Comparison of ENCODE assay signal across 1 cellular context in the genomic region with DNA sequence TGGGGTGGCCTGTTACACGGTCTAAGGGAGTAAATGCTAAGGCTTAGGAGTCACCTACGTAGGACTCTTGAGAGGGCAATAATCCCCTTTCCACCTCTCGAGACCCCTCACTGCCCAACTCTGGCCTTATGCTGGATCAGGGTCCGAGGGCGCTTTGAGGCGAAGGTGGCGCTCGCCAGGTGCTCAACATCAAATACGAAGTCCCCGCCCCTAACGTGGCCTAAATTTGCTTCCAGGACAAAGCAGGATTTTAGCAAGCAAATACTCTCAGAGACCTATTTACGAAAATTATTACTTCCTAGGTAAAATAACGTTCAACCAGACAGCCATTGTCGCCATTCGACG.
TF ChIP-seq lines count a peak whose summit lies in the region.

No MANE protein-coding gene starts in this region.

TF ChIP-seq in HepG2, 621 proteins besides CTCF, POLR2A, EP300 and RAD21 (continued from another document and continues in another):
- TF ChIP-seq ZBTB43 (CRISPR knock-in tag; conservative IDR thresholded peaks at IDR 0.05) (0 out of 2 replicates have a peak, but pooled peaks have one; percentile 37), BRCA1 (CRISPR knock-in tag; IDR thresholded peaks at IDR 0.05) (no peak), RBFOX2 (IDR thresholded peaks at IDR 0.05; ENCODE audit: low read depth, low read length) (peak; percentile 14; the same call in 1 of the 2 replicates), SRF (IDR thresholded peaks at IDR 0.05; ENCODE audit: low read depth, low read length) (no peak), ZNF276 (CRISPR knock-in tag; IDR thresholded peaks at IDR 0.05; ENCODE audit: low read depth) (no peak), USF2 (IDR thresholded peaks at IDR 0.05; ENCODE audit: low read depth, low read length) (no peak), USF2 (CRISPR knock-in tag; IDR thresholded peaks at IDR 0.05; ENCODE audit: borderline replicate concordance) (0 out of 2 replicates have a peak, but pooled peaks have one; percentile 26), ZNF83 (CRISPR knock-in tag; IDR thresholded peaks at IDR 0.05; ENCODE audit: borderline replicate concordance) (no peak), GFI1 (CRISPR knock-in tag; IDR thresholded peaks at IDR 0.05; ENCODE audit: borderline replicate concordance) (no peak), ISL2 (CRISPR knock-in tag; IDR thresholded peaks at IDR 0.05) (no peak), MIER2 (CRISPR knock-in tag; IDR thresholded peaks at IDR 0.05) (no peak), HMG20A (CRISPR knock-in tag; IDR thresholded peaks at IDR 0.05; ENCODE audit: borderline replicate concordance) (no peak; the same call in 1 of the 2 replicates), KDM5A (IDR thresholded peaks at IDR 0.05; ENCODE audit: borderline replicate concordance, low read length) (no peak), ZNF501 (CRISPR knock-in tag; IDR thresholded peaks at IDR 0.05) (no peak), MTF1 (CRISPR knock-in tag; IDR thresholded peaks at IDR 0.05) (no peak), ZNF652 (CRISPR knock-in tag; IDR thresholded peaks at IDR 0.05; ENCODE audit: borderline replicate concordance, low read depth) (no peak), GLI4 (CRISPR knock-in tag; IDR thresholded peaks at IDR 0.05; ENCODE audit: borderline replicate concordance) (no peak), ZFP91 (CRISPR knock-in tag; IDR thresholded peaks at IDR 0.05; ENCODE audit: borderline replicate concordance) (peak; percentile 28; the same call in 1 of the 2 replicates), TBP (CRISPR knock-in tag; IDR thresholded peaks at IDR 0.05) (no peak), PRMT3 (CRISPR knock-in tag; IDR thresholded peaks at IDR 0.05; ENCODE audit: borderline replicate concordance, low read depth) (no peak), YEATS4 (CRISPR knock-in tag; IDR thresholded peaks at IDR 0.05; ENCODE audit: borderline replicate concordance) (no peak), KLF9 (CRISPR knock-in tag; IDR thresholded peaks at IDR 0.05; ENCODE audit: low read depth) (0 out of 2 replicates have a peak, but pooled peaks have one; percentile 42), GATAD1 (CRISPR knock-in tag; IDR thresholded peaks at IDR 0.05) (no peak), ZNF563 (CRISPR knock-in tag; IDR thresholded peaks at IDR 0.05) (no peak), ZNF577 (CRISPR knock-in tag; IDR thresholded peaks at IDR 0.05; ENCODE audit: borderline replicate concordance, low read depth) (no peak; the same call in 1 of the 2 replicates)
- TF ChIP-seq, protein P1, sequence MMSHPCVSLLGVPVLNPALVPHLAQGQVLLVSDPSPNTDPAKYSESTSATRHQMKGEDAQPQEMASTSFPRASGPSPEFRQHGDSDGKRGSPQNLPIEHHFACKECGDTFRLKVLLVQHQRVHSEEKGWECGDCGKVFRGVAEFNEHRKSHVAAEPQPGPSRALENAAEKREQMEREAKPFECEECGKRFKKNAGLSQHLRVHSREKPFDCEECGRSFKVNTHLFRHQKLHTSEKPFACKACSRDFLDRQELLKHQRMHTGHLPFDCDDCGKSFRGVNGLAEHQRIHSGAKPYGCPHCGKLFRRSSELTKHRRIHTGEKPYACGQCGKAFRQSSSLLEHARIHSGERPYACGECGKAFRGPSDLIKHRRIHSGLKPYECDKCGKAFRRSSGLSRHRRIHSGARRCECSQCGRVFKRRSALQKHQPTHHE (CRISPR knock-in tag; IDR thresholded peaks at IDR 0.05; ENCODE audit: borderline replicate concordance): no peak
- TF ChIP-seq, protein P2, sequence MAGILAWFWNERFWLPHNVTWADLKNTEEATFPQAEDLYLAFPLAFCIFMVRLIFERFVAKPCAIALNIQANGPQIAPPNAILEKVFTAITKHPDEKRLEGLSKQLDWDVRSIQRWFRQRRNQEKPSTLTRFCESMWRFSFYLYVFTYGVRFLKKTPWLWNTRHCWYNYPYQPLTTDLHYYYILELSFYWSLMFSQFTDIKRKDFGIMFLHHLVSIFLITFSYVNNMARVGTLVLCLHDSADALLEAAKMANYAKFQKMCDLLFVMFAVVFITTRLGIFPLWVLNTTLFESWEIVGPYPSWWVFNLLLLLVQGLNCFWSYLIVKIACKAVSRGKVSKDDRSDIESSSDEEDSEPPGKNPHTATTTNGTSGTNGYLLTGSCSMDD (CRISPR knock-in tag; IDR thresholded peaks at IDR 0.05): no peak
- TF ChIP-seq, protein P3, sequence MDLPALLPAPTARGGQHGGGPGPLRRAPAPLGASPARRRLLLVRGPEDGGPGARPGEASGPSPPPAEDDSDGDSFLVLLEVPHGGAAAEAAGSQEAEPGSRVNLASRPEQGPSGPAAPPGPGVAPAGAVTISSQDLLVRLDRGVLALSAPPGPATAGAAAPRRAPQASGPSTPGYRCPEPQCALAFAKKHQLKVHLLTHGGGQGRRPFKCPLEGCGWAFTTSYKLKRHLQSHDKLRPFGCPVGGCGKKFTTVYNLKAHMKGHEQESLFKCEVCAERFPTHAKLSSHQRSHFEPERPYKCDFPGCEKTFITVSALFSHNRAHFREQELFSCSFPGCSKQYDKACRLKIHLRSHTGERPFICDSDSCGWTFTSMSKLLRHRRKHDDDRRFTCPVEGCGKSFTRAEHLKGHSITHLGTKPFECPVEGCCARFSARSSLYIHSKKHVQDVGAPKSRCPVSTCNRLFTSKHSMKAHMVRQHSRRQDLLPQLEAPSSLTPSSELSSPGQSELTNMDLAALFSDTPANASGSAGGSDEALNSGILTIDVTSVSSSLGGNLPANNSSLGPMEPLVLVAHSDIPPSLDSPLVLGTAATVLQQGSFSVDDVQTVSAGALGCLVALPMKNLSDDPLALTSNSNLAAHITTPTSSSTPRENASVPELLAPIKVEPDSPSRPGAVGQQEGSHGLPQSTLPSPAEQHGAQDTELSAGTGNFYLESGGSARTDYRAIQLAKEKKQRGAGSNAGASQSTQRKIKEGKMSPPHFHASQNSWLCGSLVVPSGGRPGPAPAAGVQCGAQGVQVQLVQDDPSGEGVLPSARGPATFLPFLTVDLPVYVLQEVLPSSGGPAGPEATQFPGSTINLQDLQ (CRISPR knock-in tag; IDR thresholded peaks at IDR 0.05): no peak; the same call in 1 of the 2 replicates
- TF ChIP-seq, protein P4, sequence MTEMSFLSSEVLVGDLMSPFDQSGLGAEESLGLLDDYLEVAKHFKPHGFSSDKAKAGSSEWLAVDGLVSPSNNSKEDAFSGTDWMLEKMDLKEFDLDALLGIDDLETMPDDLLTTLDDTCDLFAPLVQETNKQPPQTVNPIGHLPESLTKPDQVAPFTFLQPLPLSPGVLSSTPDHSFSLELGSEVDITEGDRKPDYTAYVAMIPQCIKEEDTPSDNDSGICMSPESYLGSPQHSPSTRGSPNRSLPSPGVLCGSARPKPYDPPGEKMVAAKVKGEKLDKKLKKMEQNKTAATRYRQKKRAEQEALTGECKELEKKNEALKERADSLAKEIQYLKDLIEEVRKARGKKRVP (CRISPR knock-in tag; IDR thresholded peaks at IDR 0.05): no peak
- TF ChIP-seq, protein P5, sequence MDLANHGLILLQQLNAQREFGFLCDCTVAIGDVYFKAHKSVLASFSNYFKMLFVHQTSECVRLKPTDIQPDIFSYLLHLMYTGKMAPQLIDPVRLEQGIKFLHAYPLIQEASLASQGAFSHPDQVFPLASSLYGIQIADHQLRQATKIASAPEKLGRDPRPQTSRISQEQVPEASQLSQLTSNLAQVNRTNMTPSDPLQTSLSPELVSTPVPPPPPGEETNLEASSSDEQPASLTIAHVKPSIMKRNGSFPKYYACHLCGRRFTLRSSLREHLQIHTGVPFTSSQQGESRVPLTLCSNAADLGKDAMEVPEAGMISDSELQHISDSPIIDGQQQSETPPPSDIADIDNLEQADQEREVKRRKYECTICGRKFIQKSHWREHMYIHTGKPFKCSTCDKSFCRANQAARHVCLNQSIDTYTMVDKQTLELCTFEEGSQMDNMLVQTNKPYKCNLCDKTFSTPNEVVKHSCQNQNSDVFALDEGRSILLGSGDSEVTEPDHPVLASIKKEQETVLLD (CRISPR knock-in tag; IDR thresholded peaks at IDR 0.05; ENCODE audit: low read depth): no peak
- TF ChIP-seq, protein P6, sequence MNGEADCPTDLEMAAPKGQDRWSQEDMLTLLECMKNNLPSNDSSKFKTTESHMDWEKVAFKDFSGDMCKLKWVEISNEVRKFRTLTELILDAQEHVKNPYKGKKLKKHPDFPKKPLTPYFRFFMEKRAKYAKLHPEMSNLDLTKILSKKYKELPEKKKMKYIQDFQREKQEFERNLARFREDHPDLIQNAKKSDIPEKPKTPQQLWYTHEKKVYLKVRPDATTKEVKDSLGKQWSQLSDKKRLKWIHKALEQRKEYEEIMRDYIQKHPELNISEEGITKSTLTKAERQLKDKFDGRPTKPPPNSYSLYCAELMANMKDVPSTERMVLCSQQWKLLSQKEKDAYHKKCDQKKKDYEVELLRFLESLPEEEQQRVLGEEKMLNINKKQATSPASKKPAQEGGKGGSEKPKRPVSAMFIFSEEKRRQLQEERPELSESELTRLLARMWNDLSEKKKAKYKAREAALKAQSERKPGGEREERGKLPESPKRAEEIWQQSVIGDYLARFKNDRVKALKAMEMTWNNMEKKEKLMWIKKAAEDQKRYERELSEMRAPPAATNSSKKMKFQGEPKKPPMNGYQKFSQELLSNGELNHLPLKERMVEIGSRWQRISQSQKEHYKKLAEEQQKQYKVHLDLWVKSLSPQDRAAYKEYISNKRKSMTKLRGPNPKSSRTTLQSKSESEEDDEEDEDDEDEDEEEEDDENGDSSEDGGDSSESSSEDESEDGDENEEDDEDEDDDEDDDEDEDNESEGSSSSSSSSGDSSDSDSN (CRISPR knock-in tag; IDR thresholded peaks at IDR 0.05): peak; percentile 4; the same call in 1 of the 2 replicates
- TF ChIP-seq, protein P7, sequence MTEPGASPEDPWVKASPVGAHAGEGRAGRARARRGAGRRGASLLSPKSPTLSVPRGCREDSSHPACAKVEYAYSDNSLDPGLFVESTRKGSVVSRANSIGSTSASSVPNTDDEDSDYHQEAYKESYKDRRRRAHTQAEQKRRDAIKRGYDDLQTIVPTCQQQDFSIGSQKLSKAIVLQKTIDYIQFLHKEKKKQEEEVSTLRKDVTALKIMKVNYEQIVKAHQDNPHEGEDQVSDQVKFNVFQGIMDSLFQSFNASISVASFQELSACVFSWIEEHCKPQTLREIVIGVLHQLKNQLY (CRISPR knock-in tag; IDR thresholded peaks at IDR 0.05): no peak
- TF ChIP-seq, protein P8, sequence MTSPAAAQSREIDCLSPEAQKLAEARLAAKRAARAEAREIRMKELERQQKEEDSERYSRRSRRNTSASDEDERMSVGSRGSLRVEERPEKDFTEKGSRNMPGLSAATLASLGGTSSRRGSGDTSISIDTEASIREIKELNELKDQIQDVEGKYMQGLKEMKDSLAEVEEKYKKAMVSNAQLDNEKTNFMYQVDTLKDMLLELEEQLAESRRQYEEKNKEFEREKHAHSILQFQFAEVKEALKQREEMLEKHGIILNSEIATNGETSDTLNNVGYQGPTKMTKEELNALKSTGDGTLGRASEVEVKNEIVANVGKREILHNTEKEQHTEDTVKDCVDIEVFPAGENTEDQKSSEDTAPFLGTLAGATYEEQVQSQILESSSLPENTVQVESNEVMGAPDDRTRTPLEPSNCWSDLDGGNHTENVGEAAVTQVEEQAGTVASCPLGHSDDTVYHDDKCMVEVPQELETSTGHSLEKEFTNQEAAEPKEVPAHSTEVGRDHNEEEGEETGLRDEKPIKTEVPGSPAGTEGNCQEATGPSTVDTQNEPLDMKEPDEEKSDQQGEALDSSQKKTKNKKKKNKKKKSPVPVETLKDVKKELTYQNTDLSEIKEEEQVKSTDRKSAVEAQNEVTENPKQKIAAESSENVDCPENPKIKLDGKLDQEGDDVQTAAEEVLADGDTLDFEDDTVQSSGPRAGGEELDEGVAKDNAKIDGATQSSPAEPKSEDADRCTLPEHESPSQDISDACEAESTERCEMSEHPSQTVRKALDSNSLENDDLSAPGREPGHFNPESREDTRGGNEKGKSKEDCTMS (CRISPR knock-in tag; conservative IDR thresholded peaks at IDR 0.05): no peak
- TF ChIP-seq, protein P9, sequence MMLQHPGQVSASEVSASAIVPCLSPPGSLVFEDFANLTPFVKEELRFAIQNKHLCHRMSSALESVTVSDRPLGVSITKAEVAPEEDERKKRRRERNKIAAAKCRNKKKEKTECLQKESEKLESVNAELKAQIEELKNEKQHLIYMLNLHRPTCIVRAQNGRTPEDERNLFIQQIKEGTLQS (CRISPR knock-in tag; IDR thresholded peaks at IDR 0.05): no peak
